8 cellular contexts compared by ENCODE assay signal in the genomic region with DNA sequence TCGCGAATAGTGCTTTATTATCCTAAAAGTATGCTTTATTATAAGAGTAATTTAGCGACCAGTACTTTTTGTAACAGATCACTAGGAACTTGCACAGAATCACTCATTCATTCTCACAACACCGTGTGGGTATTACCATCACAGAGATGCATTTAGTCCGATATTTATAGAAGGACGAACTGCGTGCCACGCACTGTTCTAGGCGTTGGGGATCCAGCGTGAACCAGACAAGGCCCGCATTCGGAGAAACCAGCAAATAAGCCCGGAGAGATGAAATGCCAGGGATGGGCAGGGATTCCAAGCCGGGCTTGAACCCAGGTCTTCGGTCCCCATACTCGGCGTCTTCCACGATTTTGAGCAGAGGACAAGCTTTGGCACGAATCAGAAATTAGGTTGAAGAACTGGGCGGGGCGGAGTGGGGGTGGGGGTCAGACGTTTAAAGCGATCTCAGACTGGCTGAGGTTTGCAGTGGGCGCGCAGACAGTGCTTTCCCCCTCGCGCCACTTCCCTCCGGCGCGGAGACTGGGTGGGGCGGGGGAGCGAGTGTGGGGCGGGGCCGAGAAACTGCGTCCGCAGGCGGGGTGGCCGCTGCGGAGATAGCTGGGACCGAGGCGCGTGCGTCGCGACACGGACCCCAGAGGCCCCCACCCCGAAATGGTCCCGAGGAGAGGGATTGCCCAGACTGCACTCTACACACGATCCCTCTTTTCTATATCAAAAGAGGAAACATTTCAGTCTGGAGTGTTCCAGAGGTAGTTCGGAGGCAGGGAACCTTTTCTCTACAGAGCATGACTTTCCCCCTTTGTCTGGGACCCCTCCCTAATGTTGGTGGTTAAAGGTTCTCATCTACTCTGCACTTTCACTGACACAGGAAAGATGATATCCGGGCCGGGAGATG. TPM values are rescaled to one million over a fixed set of nuclear protein-coding genes. Genes with fewer than 3 reads are reported as not detected.
A peak's percentile ranks its signal among the peaks of the same experiment; 100 is the strongest.
DNase-seq lines count a peak whose midpoint lies in the region; ATAC-seq, FAIRE-seq and TF ChIP-seq lines count a peak whose summit lies in the region.

No MANE protein-coding gene starts in this region.

- 1% methylated on average over 45 of the region's 52 CpGs for WGBS in HUES64
- WGBS in adrenal gland, 4 donors, result 0 to 3% (median 1%) methylated on average over 17 to 52 of the region's 52 CpGs

- intact Hi-C loops in adrenal gland (cut with DNase I), result loop anchor here in 1 of 2 donors (5.0 to 10.0 kb wide), 2 partner anchors 204 to 263 kb away; no protein-coding TSS in a partner anchor
- intact Hi-C loops in kidney (cut with DNase I), result no loop called here

- no peak for FAIRE-seq in kidney (lab: Jason Lieb, UNC)

- peak; percentile 82 for DNase-seq in T follicular helper cell (ENCODE audit: low read depth)
- DNase-seq in adrenal gland, result peak; percentile 45 to 75 (median 63)
- DNase-seq in kidney, result peak; percentile 90
- DNase-seq in stimulated activated CD4-positive, alpha-beta T cell treated with anti-CD3 and anti-CD28 coated beads, Interleukin-2, amount 100 ng/mL, for 4 hours (ENCODE audit: low read depth), result peak; percentile 57
- DNase-seq in kidney tubule cell (ENCODE audit: low spot score), result no peak

- H3K27me3 ChIP-seq in BLaER1 treated with 17β-estradiol and CSF1 and Interleukin-3, amounts not matched to agents 10 nM and 100 nM, result no peaks in the 10 kb centered on the region; a peak in 1 of 22 replicates
- H3K27me3 ChIP-seq in HUES64 (ENCODE audit: insufficient read depth, low read length) (peaks cover 65% of the 10 kb centered on the region), adrenal gland (no peaks in the 10 kb centered on the region)

- peak overlapping the region; percentile 67 to 94 (median 89) for H3K4me3 ChIP-seq in BLaER1 treated with 17β-estradiol and CSF1 and Interleukin-3, amounts not matched to agents 10 nM and 100 nM
- H3K4me3 ChIP-seq in HUES64 (ENCODE audit: low read length) (peak overlapping the region; percentile 64), adrenal gland (peak overlapping the region in 3 of 4 donors; percentile 1 to 74 (median 60)), kidney (ENCODE audit: low read length in 2 of 2) (peak overlapping the region; percentile 69)

- peak overlapping the region; percentile 87 to 99 (median 97) for H3K4me2 ChIP-seq in BLaER1 treated with 17β-estradiol and CSF1 and Interleukin-3, amounts not matched to agents 10 nM and 100 nM

- TF ChIP-seq POLR2A in adrenal gland (IDR thresholded peaks at IDR 0.05), result no peak

- ATAC-seq in HG03175 (IDR thresholded peaks at IDR 0.05; ENCODE audit: unreplicated experiment), result no peak

- H3K36me3 ChIP-seq in BLaER1 treated with 17β-estradiol and CSF1 and Interleukin-3, amounts not matched to agents 10 nM and 100 nM, result peaks cover 10 to 22% (median 18%) of the 10 kb centered on the region in 11 experiments
- peaks cover 13% of the 10 kb centered on the region; the same call in 1 of the 2 replicates for H3K36me3 ChIP-seq in HUES64 (ENCODE audit: insufficient read depth, low read length)
- H3K36me3 ChIP-seq in adrenal gland (replicated peaks in 1 of 2), result peaks cover 0 to 11% of the 10 kb centered on the region in 2 donors
- H3K36me3 ChIP-seq in kidney (ENCODE audit: control insufficient read depth in 1 of 2, insufficient read depth in 2 of 2, low read length in 2 of 2), result peaks cover 0 to 4% of the 10 kb centered on the region in 2 donors

- no peak for TF ChIP-seq CTCF in adrenal gland (IDR thresholded peaks at IDR 0.05)
- no peak for TF ChIP-seq CTCF in kidney (IDR thresholded peaks at IDR 0.05; ENCODE audit: borderline replicate concordance, extremely low read depth, insufficient read depth)

- peaks cover 15 to 34% (median 30%) of the 10 kb centered on the region in 11 experiments; a peak in 20 of 22 replicates for H4K20me1 ChIP-seq in BLaER1 treated with 17β-estradiol and CSF1 and Interleukin-3, amounts not matched to agents 10 nM and 100 nM

- peak overlapping the region; percentile 77 to 93 (median 90) for H3K9ac ChIP-seq in BLaER1 treated with 17β-estradiol and CSF1 and Interleukin-3, amounts not matched to agents 10 nM and 100 nM
- no peak overlapping the region for H3K9ac ChIP-seq in HUES64 (ENCODE audit: low read depth, low read length)
- H3K9ac ChIP-seq in kidney (ENCODE audit: low read length in 2 of 2), result peak overlapping the region; percentile 28 to 53

- peak overlapping the region; percentile 46 to 91 (median 87); a peak in 20 of 22 replicates for H3K27ac ChIP-seq in BLaER1 treated with 17β-estradiol and CSF1 and Interleukin-3, amounts not matched to agents 10 nM and 100 nM
- H3K27ac ChIP-seq in HUES64 (ENCODE audit: low read depth, low read length) (no peak overlapping the region), adrenal gland (peak overlapping the region in 2 of 5 donors; percentile 70 to 75), kidney (ENCODE audit: low read depth in 2 of 2, low read length in 2 of 2) (peak overlapping the region in 1 of 2 donors; percentile 43)

- H3K4me1 ChIP-seq in BLaER1 treated with 17β-estradiol and CSF1 and Interleukin-3, amounts not matched to agents 10 nM and 100 nM, result peaks cover 30 to 49% (median 42%) of the 10 kb centered on the region in 10 experiments
- peaks cover 20% of the 10 kb centered on the region for H3K4me1 ChIP-seq in HUES64 (ENCODE audit: insufficient read depth, low read length)
- peaks cover 10 to 34% of the 10 kb centered on the region in 2 donors for H3K4me1 ChIP-seq in adrenal gland (replicated peaks in 1 of 2)
- peaks cover 6 to 11% of the 10 kb centered on the region in 2 donors for H3K4me1 ChIP-seq in kidney (ENCODE audit: control insufficient read depth in 1 of 2, insufficient read depth in 1 of 2, low read depth in 1 of 2, low read length in 2 of 2)

- H3K9me3 ChIP-seq in BLaER1 treated with 17β-estradiol and CSF1 and Interleukin-3, amounts not matched to agents 10 nM and 100 nM (replicated peaks in 1 of 11), result no peaks in the 10 kb centered on the region
- no peaks in the 10 kb centered on the region for H3K9me3 ChIP-seq in HUES64 (ENCODE audit: insufficient read depth, low read depth, low read length)
- no peaks in the 10 kb centered on the region for H3K9me3 ChIP-seq in adrenal gland (replicated peaks in 1 of 3)
- H3K9me3 ChIP-seq in kidney (ENCODE audit: control insufficient read depth in 1 of 2, low read length in 2 of 2), result no peaks in the 10 kb centered on the region

RNA-seq across cellular contexts. Expression of a gene that starts 1.1 kb away (rescaled TPM):
- 9.0 TPM for polyA plus RNA-seq in HUES64 (2013, experiment 1 of 2)
- polyA plus RNA-seq in HUES64 (2013, experiment 2 of 2), result 16.0 TPM
- 100 to 1,000 TPM in 2 of 8 donors, 10 to 100 TPM in 6; 21.9 to 344 (median 79.8) TPM for total RNA-seq in adrenal gland
- 100 to 1,000 TPM in 1 of 3 donors, 10 to 100 TPM in 2; 34.3 to 186 (median 84.3) TPM for polyA plus RNA-seq in adrenal gland
- total RNA-seq in kidney, result 51.9 TPM
- polyA plus RNA-seq in kidney (ENCODE audit: insufficient read depth, low read depth, low replicate concordance), result 9.5 TPM
